In genomic region chr4:164700471-164700870, GRCh38 we compare ENCODE assay signal across 10 cellular contexts. TPM values are rescaled to one million over a fixed set of nuclear protein-coding genes. Genes with fewer than 3 reads are reported as not detected.
DNase-seq lines count a peak whose midpoint lies in the region; ATAC-seq and TF ChIP-seq lines count a peak whose summit lies in the region.
"Had no signal": no experiment of that assay in that cellular context is flagged by ENCODE, and none has a peak within 500 bp of the region (broad histone marks: within the 10 kb centered on the region; RNA-seq: fewer than 3 reads in every experiment).

No MANE protein-coding gene starts in this region.

- no TSS peak for BruUV-seq in Calu3 (replicated peaks; lab: Mats Ljungman, UMichigan)
- BruUV-seq in OCI-LY7 (replicated peaks; lab: Mats Ljungman, UMichigan) = no TSS peak

- no peaks in the 10 kb centered on the region for H3K79me2 ChIP-seq in OCI-LY7 (ENCODE audit: insufficient read depth, low read depth, low read length)

- H3K27me3 Mint-ChIP-seq in Calu3 (ENCODE audit: unreplicated experiment) (no peaks in the 10 kb centered on the region), T-helper 17 cell (peaks cover 12% of the 10 kb centered on the region)

- H3K36me3 ChIP-seq in OCI-LY7 (ENCODE audit: insufficient read depth, low read length) = no peaks in the 10 kb centered on the region

- no peaks in the 10 kb centered on the region for H3K4me1 ChIP-seq in OCI-LY7 (ENCODE audit: insufficient read depth, low read length, poor library complexity, severe bottlenecking)

- H3K27ac ChIP-seq in OCI-LY7 (ENCODE audit: low read depth, low read length, poor library complexity, severe bottlenecking) = no peak overlapping the region

- H3K9me3 ChIP-seq in OCI-LY7 (ENCODE audit: low read length) (no peaks in the 10 kb centered on the region), T-helper 17 cell (ENCODE audit: control insufficient read depth, low read length, poor library complexity, severe bottlenecking) (no peaks in the 10 kb centered on the region)

- H4K20me1 ChIP-seq in OCI-LY7 (ENCODE audit: insufficient read depth, low read length) = no peaks in the 10 kb centered on the region

- H3K4me3 ChIP-seq in OCI-LY7 (ENCODE audit: low read depth, low read length, poor library complexity, severe bottlenecking) = no peak overlapping the region

- H3K36me3 Mint-ChIP-seq in Calu3 (ENCODE audit: insufficient read depth, unreplicated experiment) (no peaks in the 10 kb centered on the region), T-helper 17 cell (ENCODE audit: low read depth) (no peaks in the 10 kb centered on the region)

- no peak overlapping the region for H2AFZ ChIP-seq in OCI-LY7 (ENCODE audit: low read length)

- DNase-seq in Calu3 (peak; percentile 20), OCI-LY7 (ENCODE audit: low spot score) (peak; percentile 5), iPS DF 19.7 (ENCODE audit: low read depth, low spot score) (peak; percentile 25), T-helper 17 cell (no peak), GOT3 (lab: John Stamatoyannopoulos, UW) (no peak)
- DNase-seq in stimulated activated CD4-positive, alpha-beta T cell treated with anti-CD3 and anti-CD28 coated beads, Interleukin-4, amount 100 ng/mL, for 4 hours = no peak
- DNase-seq: activated T-cell treated with anti-CD3 and anti-CD28 coated beads, Interleukin-2, amount 50 U/mL, for 24 hours had no signal

- TF ChIP-seq CTCF in Calu3 (IDR thresholded peaks at IDR 0.05; ENCODE audit: unreplicated experiment) (no peak), OCI-LY7 (conservative IDR thresholded peaks at IDR 0.05; ENCODE audit: low read length) (peak; percentile 68)

- CTCF ChIA-PET in Calu3 (lab: Charles Lee) = interaction anchor here (0.6 kb wide), 1 partner anchor 248 kb away, joined by 3 read pairs; no protein-coding TSS in a partner anchor
- CTCF ChIA-PET in OCI-LY7 (lab: Charles Lee; ENCODE audit: unreplicated experiment) = no interaction called here

- H3K4me3 Mint-ChIP-seq in Calu3 (ENCODE audit: low read depth, unreplicated experiment) (no peak overlapping the region), T-helper 17 cell (no peak overlapping the region)
- H3K4me3 Mint-ChIP-seq: activated T-cell treated with anti-CD3 and anti-CD28 coated beads, Interleukin-2, amount 50 U/mL, for 24 hours had no signal

- no peaks in the 10 kb centered on the region for H3K4me1 Mint-ChIP-seq in Calu3 (ENCODE audit: low read depth, unreplicated experiment)
- peaks cover 2% of the 10 kb centered on the region for H3K4me1 Mint-ChIP-seq in T-helper 17 cell

- H3K27ac Mint-ChIP-seq in Calu3 (ENCODE audit: unreplicated experiment) (no peak overlapping the region), T-helper 17 cell (no peak overlapping the region)
- H3K27ac Mint-ChIP-seq: activated T-cell treated with anti-CD3 and anti-CD28 coated beads, Interleukin-2, amount 50 U/mL, for 24 hours had no signal

- intact Hi-C loops in Calu3 (cut with micrococcal nuclease; ENCODE audit: unreplicated experiment) = no loop called here
- intact Hi-C loops in OCI-LY7 (cut with micrococcal nuclease; ENCODE audit: unreplicated experiment) = no loop called here

- ATAC-seq in GM19395 (IDR thresholded peaks at IDR 0.05; ENCODE audit: unreplicated experiment) (peak; percentile 38), GM21529 (IDR thresholded peaks at IDR 0.05; ENCODE audit: unreplicated experiment) (no peak), T-helper 17 cell (no peak)

- POLR2A ChIA-PET in OCI-LY7 (lab: Charles Lee) = interaction anchor here (0.6 kb wide), 1 partner anchor 773 kb away, joined by 3 read pairs; no protein-coding TSS in a partner anchor

- no peak overlapping the region for H3K4me2 ChIP-seq in OCI-LY7 (ENCODE audit: low read length)

- H3K9me3 Mint-ChIP-seq in Calu3 (ENCODE audit: low read depth, unreplicated experiment) = no peaks in the 10 kb centered on the region
- H3K9me3 Mint-ChIP-seq: activated T-cell treated with anti-CD3 and anti-CD28 coated beads, Interleukin-2, amount 50 U/mL, for 24 hours had no signal

- H3K9me2 ChIP-seq in OCI-LY7 (ENCODE audit: insufficient read depth, low read length) = no peaks in the 10 kb centered on the region

RNA-seq across cellular contexts. Expression of gene SMIM31, which starts 53.5 kb away (rescaled TPM):
- total RNA-seq in Calu3 (2022) = 1.9 and 4.2 TPM in 2 replicates
- not detected in 2 replicates for total RNA-seq in OCI-LY7 (2014; rRNA removed; shearing (Covaris generic))
- total RNA-seq in OCI-LY7 (2022) = not detected in 2 replicates
- not detected for total RNA-seq in T-helper 17 cell
- total RNA-seq: fibroblast of lung had no signal

Comparison
In these comparisons a context has a peak if more than half of its experiments do, and no peak if none do; other contexts are left out.
1. DNase-seq: peak in Calu3 (single experiment), OCI-LY7 (single experiment) and iPS DF 19.7 (single experiment); none in T-helper 17 cell (0 of 3), stimulated activated CD4-positive, alpha-beta T cell treated with anti-CD3 and anti-CD28 coated beads, Interleukin-4, amount 100 ng/mL, for 4 hours (0 of 2) and GOT3 (single experiment).